ENCODE assay signal across 8 cellular contexts in the genomic region with DNA sequence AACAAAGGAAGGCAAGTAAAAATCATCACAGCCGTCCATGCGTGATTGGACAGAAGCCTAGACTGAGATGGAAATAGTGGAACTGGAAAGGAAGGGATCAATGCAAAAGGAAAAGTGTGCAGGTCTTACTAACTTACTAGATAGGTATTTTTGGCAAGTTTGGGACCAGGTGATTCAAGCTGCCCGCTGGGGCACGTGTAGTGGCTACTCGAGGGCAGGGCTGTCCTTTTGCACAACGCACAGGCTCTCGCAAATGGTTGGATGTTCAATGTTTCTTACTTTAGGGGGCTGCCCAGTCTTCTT. TPM values are rescaled to one million over a fixed set of nuclear protein-coding genes. Genes with fewer than 3 reads are reported as not detected.
DNase-seq lines count a peak whose midpoint lies in the region; ATAC-seq, FAIRE-seq and TF ChIP-seq lines count a peak whose summit lies in the region.

No MANE protein-coding gene starts in this region.

- H3K36me3 ChIP-seq in keratinocyte (ENCODE audit: control insufficient read depth in 2 of 2, extremely low read depth in 1 of 2, insufficient read depth in 2 of 2, low read length in 2 of 2), result peaks cover 0 to 2% of the 10 kb centered on the region in 2 experiments

- H3K27me3 Mint-ChIP-seq in activated CD4-positive, alpha-beta T cell treated with anti-CD3 and anti-CD28 coated beads for 36 hours, result peaks cover 7% of the 10 kb centered on the region
- peaks cover 15% of the 10 kb centered on the region for H3K27me3 Mint-ChIP-seq in activated T-helper 2 cell treated with anti-CD3 and anti-CD28 coated beads, Interferon-gamma antibody, Interleukin-2, Interleukin-4, amounts not matched to agents 10 μg/mL and 5 μg/mL and 100 μg/mL, durations not matched to agents 14 hours and 24 hours and 36 hours (ENCODE audit: low read depth)

- H3K4me3 Mint-ChIP-seq in activated CD4-positive, alpha-beta T cell treated with anti-CD3 and anti-CD28 coated beads for 36 hours, result peak overlapping the region; percentile 98
- H3K4me3 Mint-ChIP-seq in activated T-helper 2 cell treated with anti-CD3 and anti-CD28 coated beads, Interferon-gamma antibody, Interleukin-2, Interleukin-4, amounts not matched to agents 10 μg/mL and 5 μg/mL and 100 μg/mL, durations not matched to agents 14 hours and 24 hours and 36 hours (ENCODE audit: low read depth), result peak overlapping the region; percentile 73

- H3K27ac Mint-ChIP-seq in activated CD4-positive, alpha-beta T cell treated with anti-CD3 and anti-CD28 coated beads for 36 hours, result peak overlapping the region; percentile 77
- peak overlapping the region; percentile 39 for H3K27ac Mint-ChIP-seq in activated T-helper 2 cell treated with anti-CD3 and anti-CD28 coated beads, Interferon-gamma antibody, Interleukin-2, Interleukin-4, amounts not matched to agents 10 μg/mL and 5 μg/mL and 100 μg/mL, durations not matched to agents 14 hours and 24 hours and 36 hours

- DNase-seq in activated CD4-positive, alpha-beta T cell treated with anti-CD3 and anti-CD28 coated beads for 36 hours, result no peak
- DNase-seq in activated CD4-positive, alpha-beta T cell treated with anti-CD3 and anti-CD28 coated beads for 1 hour, result no peak
- DNase-seq in activated T-helper 2 cell treated with anti-CD3 and anti-CD28 coated beads, Interferon-gamma antibody, Interleukin-2, Interleukin-4, amounts not matched to agents 10 μg/mL and 5 μg/mL and 100 μg/mL, durations not matched to agents 14 hours and 24 hours and 36 hours (ENCODE audit: low spot score), result no peak
- DNase-seq in keratinocyte (ENCODE audit: low read depth, low spot score) (no peak), substantia nigra (lab: John Stamatoyannopoulos, UW) (no peak), NCI-H446 treated with DMSO at 0.1 percent for 48 hours (lab: John Stamatoyannopoulos, UW) (no peak), NCI-H187 treated with DMSO at 0.1 percent for 48 hours (lab: John Stamatoyannopoulos, UW) (no peak)

- peaks cover 8% of the 10 kb centered on the region for H3K4me1 ChIP-seq in keratinocyte (ENCODE audit: control insufficient read depth, extremely low read depth, insufficient read depth, low read length)

- TF ChIP-seq CTCF in keratinocyte (optimal IDR thresholded peaks at IDR 0.05 in 1 of 3, IDR thresholded peaks at IDR 0.05 in 1 of 3, conservative IDR thresholded peaks at IDR 0.05 in 1 of 3; ENCODE audit: extremely low read depth in 1 of 3, insufficient read depth in 2 of 3, low read length in 3 of 3), result no peak

- H3K36me3 Mint-ChIP-seq in activated CD4-positive, alpha-beta T cell treated with anti-CD3 and anti-CD28 coated beads for 36 hours (ENCODE audit: low read depth), result peaks cover 14% of the 10 kb centered on the region
- peaks cover 13% of the 10 kb centered on the region for H3K36me3 Mint-ChIP-seq in activated T-helper 2 cell treated with anti-CD3 and anti-CD28 coated beads, Interferon-gamma antibody, Interleukin-2, Interleukin-4, amounts not matched to agents 10 μg/mL and 5 μg/mL and 100 μg/mL, durations not matched to agents 14 hours and 24 hours and 36 hours (ENCODE audit: low read depth)

- H3K4me1 Mint-ChIP-seq in activated CD4-positive, alpha-beta T cell treated with anti-CD3 and anti-CD28 coated beads for 36 hours, result peaks cover 23% of the 10 kb centered on the region
- H3K4me1 Mint-ChIP-seq in activated T-helper 2 cell treated with anti-CD3 and anti-CD28 coated beads, Interferon-gamma antibody, Interleukin-2, Interleukin-4, amounts not matched to agents 10 μg/mL and 5 μg/mL and 100 μg/mL, durations not matched to agents 14 hours and 24 hours and 36 hours (ENCODE audit: low read depth), result peaks cover 17% of the 10 kb centered on the region

- intact Hi-C loops in activated CD4-positive, alpha-beta T cell treated with anti-CD3 and anti-CD28 coated beads for 36 hours (cut with DNase I, micrococcal nuclease), result loop anchor here (1.0 to 5.0 kb wide), 7 partner anchors 40 to 931 kb away; a partner anchor contains a TSS
- intact Hi-C loops in activated T-helper 2 cell treated with anti-CD3 and anti-CD28 coated beads, Interferon-gamma antibody, Interleukin-2, Interleukin-4, amounts not matched to agents 10 μg/mL and 5 μg/mL and 100 μg/mL, durations not matched to agents 14 hours and 24 hours and 36 hours (cut with micrococcal nuclease), result loop anchor here (1.0 to 10.0 kb wide), 3 partner anchors 156 to 932 kb away; a partner anchor contains a TSS

- CTCF ChIA-PET in activated CD4-positive, alpha-beta T cell treated with anti-CD3 and anti-CD28 coated beads for 36 hours (lab: Charles Lee), result no interaction called here

- H3K79me2 ChIP-seq in keratinocyte (ENCODE audit: control insufficient read depth, insufficient read depth, low read length), result peaks cover 7% of the 10 kb centered on the region

- FAIRE-seq in keratinocyte (lab: Jason Lieb, UNC), result no peak

- no peaks in the 10 kb centered on the region for H3K9me1 ChIP-seq in keratinocyte (ENCODE audit: control insufficient read depth, extremely low read depth, insufficient read depth, low read length)

- dilution Hi-C loops in keratinocyte (cut with MboI; ENCODE audit: extremely low pct_ligation_motif_present, low sequenced_read_pairs), result no loop called here

- no peaks in the 10 kb centered on the region for H3K9me3 Mint-ChIP-seq in activated CD4-positive, alpha-beta T cell treated with anti-CD3 and anti-CD28 coated beads for 36 hours (ENCODE audit: low read depth)
- no peaks in the 10 kb centered on the region for H3K9me3 Mint-ChIP-seq in activated T-helper 2 cell treated with anti-CD3 and anti-CD28 coated beads, Interferon-gamma antibody, Interleukin-2, Interleukin-4, amounts not matched to agents 10 μg/mL and 5 μg/mL and 100 μg/mL, durations not matched to agents 14 hours and 24 hours and 36 hours

- no peaks in the 10 kb centered on the region for H4K20me1 ChIP-seq in keratinocyte (ENCODE audit: control insufficient read depth, extremely low read depth, insufficient read depth, low read length)

- H2AFZ ChIP-seq in keratinocyte (ENCODE audit: control insufficient read depth, low read length), result peak overlapping the region; percentile 88

- POLR2A ChIA-PET in activated CD4-positive, alpha-beta T cell treated with anti-CD3 and anti-CD28 coated beads for 36 hours (lab: Charles Lee), result no interaction called here

- H3K4me2 ChIP-seq in keratinocyte (ENCODE audit: control insufficient read depth, extremely low read depth, insufficient read depth, low read depth, low read length), result peak overlapping the region; percentile 92

- H3K9ac ChIP-seq in keratinocyte (ENCODE audit: control insufficient read depth, extremely low read depth, insufficient read depth, low read length), result no peak overlapping the region

- ATAC-seq in activated CD4-positive, alpha-beta T cell treated with anti-CD3 and anti-CD28 coated beads for 36 hours, result no peak
- ATAC-seq in GM21619 (IDR thresholded peaks at IDR 0.05; ENCODE audit: unreplicated experiment), result no peak

- no peaks in the 10 kb centered on the region for H3K27me3 ChIP-seq in keratinocyte (ENCODE audit: control insufficient read depth, extremely low read depth, insufficient read depth, low read length)

- H3K9me3 ChIP-seq in keratinocyte (ENCODE audit: control insufficient read depth, low read depth, low read length), result no peaks in the 10 kb centered on the region

- H3K4me3 ChIP-seq in keratinocyte (ENCODE audit: control insufficient read depth in 2 of 3, extremely low read depth in 1 of 3, insufficient read depth in 2 of 3, low read depth in 1 of 3, low read length in 3 of 3), result peak overlapping the region; percentile 51 to 94 (median 77)

- peak overlapping the region; percentile 20 for H3K27ac ChIP-seq in keratinocyte (ENCODE audit: control insufficient read depth, insufficient read depth, low read length)
- peak overlapping the region; percentile 79 for H3K27ac ChIP-seq in substantia nigra (ENCODE audit: low read depth, low read length, poor library complexity, severe bottlenecking)

RNA-seq across cellular contexts. Expression of a gene that starts 0.6 kb away (rescaled TPM):
- total RNA-seq in activated CD4-positive, alpha-beta T cell treated with anti-CD3 and anti-CD28 coated beads for 36 hours, result 10 to 100 TPM; 16.2 to 16.3 TPM
- 25.3 and 25.5 TPM in 2 replicates for total RNA-seq in activated T-helper 2 cell treated with anti-CD3 and anti-CD28 coated beads, Interferon-gamma antibody, Interleukin-2, Interleukin-4, amounts not matched to agents 10 μg/mL and 5 μg/mL and 100 μg/mL, durations not matched to agents 14 hours and 24 hours and 36 hours
- 8.7 to 20.5 TPM (median 11.8 TPM) in 3 replicates for polyA plus RNA-seq in keratinocyte
- polyA plus RNA-seq in keratinocyte (2011; ENCODE audit: low read depth), result 5.8 TPM
- 4.4 and 8.3 TPM in 2 replicates for polyA plus RNA-seq in keratinocyte (2011; cell fraction: cytosol; rRNA removed)
- polyA plus RNA-seq in keratinocyte (2011; cell fraction: nucleus; rRNA removed), result 14.1 and 23.1 TPM in 2 replicates
- 6.2 and 8.7 TPM in 2 replicates for polyA plus RNA-seq in keratinocyte (2012; ENCODE audit: low replicate concordance)
- polyA minus RNA-seq in keratinocyte, result 0.85 to 13.5 TPM (median 6.5 TPM) in 3 replicates
- polyA minus RNA-seq in keratinocyte (2011; cell fraction: cytosol; rRNA and poly(A)+ RNA removed), result 2.5 TPM
- polyA minus RNA-seq in keratinocyte (2011; cell fraction: nucleus; rRNA and poly(A)+ RNA removed), result 10.9 and 14.5 TPM in 2 replicates

RNA-seq across cellular contexts. Expression of a gene that starts 44.5 kb away (rescaled TPM):
- total RNA-seq in activated CD4-positive, alpha-beta T cell treated with anti-CD3 and anti-CD28 coated beads for 36 hours, result not detected
- total RNA-seq in activated T-helper 2 cell treated with anti-CD3 and anti-CD28 coated beads, Interferon-gamma antibody, Interleukin-2, Interleukin-4, amounts not matched to agents 10 μg/mL and 5 μg/mL and 100 μg/mL, durations not matched to agents 14 hours and 24 hours and 36 hours, result not detected in 2 replicates
- polyA plus RNA-seq in keratinocyte, result not detected in 3 replicates
- not detected for polyA plus RNA-seq in keratinocyte (2011; ENCODE audit: low read depth)
- polyA plus RNA-seq in keratinocyte (2011; cell fraction: cytosol; rRNA removed), result not detected in 2 replicates
- not detected in 2 replicates for polyA plus RNA-seq in keratinocyte (2011; cell fraction: nucleus; rRNA removed)
- polyA plus RNA-seq in keratinocyte (2012; ENCODE audit: low replicate concordance), result not detected in 2 replicates
- polyA minus RNA-seq in keratinocyte, result not detected in 3 replicates
- not detected for polyA minus RNA-seq in keratinocyte (2011; cell fraction: cytosol; rRNA and poly(A)+ RNA removed)
- polyA minus RNA-seq in keratinocyte (2011; cell fraction: nucleus; rRNA and poly(A)+ RNA removed), result not detected in 2 replicates
